24 cellular contexts compared by ENCODE assay signal in the genomic region with DNA sequence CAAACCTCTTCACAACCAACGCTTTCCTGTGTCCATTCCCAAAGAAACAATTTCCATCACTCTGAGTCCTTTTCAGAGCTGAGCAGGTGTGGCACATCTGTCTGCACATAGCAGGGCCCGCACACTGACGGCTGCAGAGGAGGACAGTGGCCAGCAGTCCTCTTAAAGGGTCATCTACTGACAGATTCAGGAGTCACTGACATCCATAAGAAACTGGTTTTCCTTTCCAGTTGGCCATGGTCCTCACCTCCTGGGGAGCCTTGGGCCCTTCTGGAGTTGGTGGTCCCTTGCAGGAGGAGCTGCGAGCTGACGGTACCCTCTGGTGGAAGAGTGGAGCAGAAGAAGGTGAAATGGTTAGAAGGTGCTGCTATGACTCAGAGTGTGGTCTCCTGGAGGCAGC.
DNase-seq lines count a peak whose midpoint lies in the region; ATAC-seq and TF ChIP-seq lines count a peak whose summit lies in the region.
"Had no signal": no experiment of that assay in that cellular context is flagged by ENCODE, and none has a peak within 500 bp of the region (broad histone marks: within the 10 kb centered on the region; RNA-seq: fewer than 3 reads in every experiment).

No MANE protein-coding gene starts in this region.

- DNase-seq in cardiac septum (ENCODE audit: low spot score) (peak; percentile 38), left cardiac atrium (no peak), iPS-NIHi7 (ENCODE audit: extremely low spot score) (peak; percentile 10), spleen (peak; percentile 23), KBM-7 (no peak), T-helper 9 cell (no peak)
- DNase-seq: CD4-positive, CD25-positive, alpha-beta regulatory T cell; DMS 273 treated with DMSO at 0.1 percent for 48 hours; DMS79 treated with DMSO at 0.1 percent for 48 hours; MM.1S; NCI-H1048; NCI-H1417 treated with DMSO at 0.1 percent for 48 hours; NCI-H187; NCI-H446; NCI-H526; SHP77 had no signal

- no peaks in the 10 kb centered on the region for H3K4me1 ChIP-seq in OCI-LY1 (ENCODE audit: insufficient read depth, low read length, severe bottlenecking)
- H3K4me1 ChIP-seq in spleen, result no peaks in the 10 kb centered on the region

- in situ Hi-C loops in KBM-7 (cut with MboI; ENCODE audit: low pct_unique_long_range_greater_than_20kb, low sequenced_read_pairs), result no loop called here

- H3K27ac ChIP-seq in OCI-LY1 (ENCODE audit: low read depth, low read length, poor library complexity, severe bottlenecking) (no peak overlapping the region), spleen (no peak overlapping the region)
- H3K27ac ChIP-seq: HL-60, SK-N-MC had no signal

- no peak overlapping the region for H3K9ac ChIP-seq in OCI-LY1 (ENCODE audit: low read length)

- no peak overlapping the region for H3K4me2 ChIP-seq in OCI-LY1 (ENCODE audit: low read length)
- H3K4me2 ChIP-seq: GM23338 had no signal

- TF ChIP-seq CTCF in OCI-LY1 (IDR thresholded peaks at IDR 0.05; ENCODE audit: low read length), result peak; percentile 14; the same call in 1 of the 2 replicates
- TF ChIP-seq CTCF in spleen (IDR thresholded peaks at IDR 0.05 in 8 of 11, conservative IDR thresholded peaks at IDR 0.05 in 3 of 11), result no peak

- no peaks in the 10 kb centered on the region for H3K79me2 ChIP-seq in OCI-LY1 (ENCODE audit: insufficient read depth, low read length)

- intact Hi-C loops in cardiac septum (cut with DNase I) (no loop called here), left cardiac atrium (cut with DNase I) (no loop called here), spleen (cut with DNase I; ENCODE audit: low total_unique reads) (no loop called here)

- 64 to 89% (median 75%) methylated on average over 5 of the region's 5 CpGs for WGBS in spleen, 5 donors

- no peak overlapping the region for H2AFZ ChIP-seq in OCI-LY1 (ENCODE audit: low read length)
- H2AFZ ChIP-seq: GM23338 had no signal

- H4K20me1 ChIP-seq in OCI-LY1 (ENCODE audit: insufficient read depth, low read length), result no peaks in the 10 kb centered on the region

- TF ChIP-seq POLR2A in spleen (IDR thresholded peaks at IDR 0.05), result no peak

- H3K9me3 ChIP-seq in OCI-LY1 (ENCODE audit: low read length) (no peaks in the 10 kb centered on the region), spleen (no peaks in the 10 kb centered on the region)

- H3K36me3 ChIP-seq in OCI-LY1 (ENCODE audit: insufficient read depth, low read length), result no peaks in the 10 kb centered on the region
- H3K36me3 ChIP-seq in spleen, result no peaks in the 10 kb centered on the region

- ATAC-seq in left cardiac atrium (no peak), HG03039 (IDR thresholded peaks at IDR 0.05; ENCODE audit: unreplicated experiment) (no peak)
- ATAC-seq: GM12878, GM23338, HepG2, K562 had no signal

- no peak overlapping the region for H3K4me3 ChIP-seq in OCI-LY1 (ENCODE audit: low read depth, low read length, poor library complexity, severe bottlenecking)
- no peak overlapping the region for H3K4me3 ChIP-seq in spleen
- H3K4me3 ChIP-seq: GM12878, GM23338, K562, SK-N-MC had no signal

- H3F3A ChIP-seq in OCI-LY1 (ENCODE audit: insufficient read depth, low read length), result no peaks in the 10 kb centered on the region

- H3K27me3 ChIP-seq in OCI-LY1 (ENCODE audit: insufficient read depth, low read length) (no peaks in the 10 kb centered on the region; the same call in 1 of the 2 replicates), spleen (replicated peaks in 1 of 7) (peaks cover 0 to 12% (median 0%) of the 10 kb centered on the region in 7 donors)

- H3K9me2 ChIP-seq in OCI-LY1 (ENCODE audit: low read depth, low read length), result no peaks in the 10 kb centered on the region

Comparison
In these comparisons a context has a peak if more than half of its experiments do, and no peak if none do; other contexts are left out.
1. DNase-seq: peak in cardiac septum (single experiment), iPS-NIHi7 (single experiment) and spleen (single experiment); none in left cardiac atrium (single experiment), KBM-7 (single experiment) and T-helper 9 cell (single experiment).